8 cellular contexts compared by ENCODE assay signal in the genomic region with DNA sequence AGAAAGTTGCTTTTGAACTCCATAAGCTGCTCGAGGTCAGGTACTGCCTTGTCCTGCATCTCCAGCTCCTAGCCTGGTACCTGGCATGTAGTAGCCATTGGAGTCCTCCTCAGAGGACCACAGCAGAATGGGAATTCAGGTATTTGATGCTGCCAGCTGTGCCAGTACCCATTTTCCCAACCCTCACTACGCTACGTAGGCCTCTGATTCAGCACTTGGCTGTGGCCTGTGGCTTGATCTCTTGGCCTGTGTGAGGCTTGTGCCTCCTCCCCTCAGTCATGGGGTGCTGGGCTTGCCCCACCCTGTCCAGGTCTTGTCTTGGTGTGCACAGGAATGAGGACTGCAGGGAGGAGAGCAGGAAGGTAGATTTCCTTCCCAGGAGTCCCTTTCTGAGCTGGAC. TPM values are rescaled to one million over a fixed set of nuclear protein-coding genes. Genes with fewer than 3 reads are reported as not detected.
DNase-seq lines count a peak whose midpoint lies in the region; ATAC-seq and TF ChIP-seq lines count a peak whose summit lies in the region.

No MANE protein-coding gene starts in this region.

- peak; percentile 55 for DNase-seq in SIG-M5 treated with dmso at 0.1 percent for 504 hours (lab: John Stamatoyannopoulos, UW; ENCODE audit: unreplicated experiment)
- no peak for DNase-seq in SIG-M5 (lab: John Stamatoyannopoulos, UW)
- DNase-seq in NOMO-1 treated with dmso at 0.1 percent for 144 hours (lab: John Stamatoyannopoulos, UW; ENCODE audit: unreplicated experiment) = peak; percentile 66
- DNase-seq in choroid plexus epithelial cell (ENCODE audit: low read depth) = peak; percentile 67
- no peak for DNase-seq in NCI-H187 (lab: John Stamatoyannopoulos, UW)
- DNase-seq in SW 1271 (lab: John Stamatoyannopoulos, UW) = no peak

- TF ChIP-seq CTCF in choroid plexus epithelial cell (conservative IDR thresholded peaks at IDR 0.05; ENCODE audit: low read depth, low read length) = no peak

- peaks cover 35% of the 10 kb centered on the region for H3K4me1 ChIP-seq in skeletal muscle satellite cell (ENCODE audit: control insufficient read depth, insufficient read depth, low read length)

- no peaks in the 10 kb centered on the region for H3K9me3 ChIP-seq in skeletal muscle satellite cell (replicated peaks; ENCODE audit: low read length)

- peaks cover 12% of the 10 kb centered on the region for H3K36me3 ChIP-seq in skeletal muscle satellite cell (ENCODE audit: insufficient read depth, low read length)

- peak; percentile 48 for ATAC-seq in HG02798 (IDR thresholded peaks at IDR 0.05; ENCODE audit: poor library complexity, unreplicated experiment)

- peak overlapping the region; percentile 42 for H3K4me2 ChIP-seq in skeletal muscle satellite cell (ENCODE audit: low read length)

- H3K4me3 ChIP-seq in choroid plexus epithelial cell (ENCODE audit: low read depth, low read length) = no peak overlapping the region
- no peak overlapping the region for H3K4me3 ChIP-seq in skeletal muscle satellite cell (ENCODE audit: low read length)

- no peak overlapping the region for H3K9ac ChIP-seq in skeletal muscle satellite cell (ENCODE audit: low read depth, low read length)

- H3K27me3 ChIP-seq in skeletal muscle satellite cell (ENCODE audit: control insufficient read depth, insufficient read depth, low read length) = no peaks in the 10 kb centered on the region

RNA-seq across cellular contexts. Expression of a gene that starts 11.8 kb away (rescaled TPM):
- 14.2 and 18.8 TPM in 2 replicates for total RNA-seq in skeletal muscle satellite cell (2012; rRNA removed)

Comparison
In these comparisons a context has a peak if more than half of its experiments do, and no peak if none do; other contexts are left out.
1. DNase-seq: peak in SIG-M5 treated with dmso at 0.1 percent for 504 hours (single experiment), NOMO-1 treated with dmso at 0.1 percent for 144 hours (single experiment) and choroid plexus epithelial cell (single experiment); none in SIG-M5 (single experiment), NCI-H187 (0 of 2) and SW 1271 (0 of 2).